Comparison of ENCODE assay signal across 27 cellular contexts in the genomic region with DNA sequence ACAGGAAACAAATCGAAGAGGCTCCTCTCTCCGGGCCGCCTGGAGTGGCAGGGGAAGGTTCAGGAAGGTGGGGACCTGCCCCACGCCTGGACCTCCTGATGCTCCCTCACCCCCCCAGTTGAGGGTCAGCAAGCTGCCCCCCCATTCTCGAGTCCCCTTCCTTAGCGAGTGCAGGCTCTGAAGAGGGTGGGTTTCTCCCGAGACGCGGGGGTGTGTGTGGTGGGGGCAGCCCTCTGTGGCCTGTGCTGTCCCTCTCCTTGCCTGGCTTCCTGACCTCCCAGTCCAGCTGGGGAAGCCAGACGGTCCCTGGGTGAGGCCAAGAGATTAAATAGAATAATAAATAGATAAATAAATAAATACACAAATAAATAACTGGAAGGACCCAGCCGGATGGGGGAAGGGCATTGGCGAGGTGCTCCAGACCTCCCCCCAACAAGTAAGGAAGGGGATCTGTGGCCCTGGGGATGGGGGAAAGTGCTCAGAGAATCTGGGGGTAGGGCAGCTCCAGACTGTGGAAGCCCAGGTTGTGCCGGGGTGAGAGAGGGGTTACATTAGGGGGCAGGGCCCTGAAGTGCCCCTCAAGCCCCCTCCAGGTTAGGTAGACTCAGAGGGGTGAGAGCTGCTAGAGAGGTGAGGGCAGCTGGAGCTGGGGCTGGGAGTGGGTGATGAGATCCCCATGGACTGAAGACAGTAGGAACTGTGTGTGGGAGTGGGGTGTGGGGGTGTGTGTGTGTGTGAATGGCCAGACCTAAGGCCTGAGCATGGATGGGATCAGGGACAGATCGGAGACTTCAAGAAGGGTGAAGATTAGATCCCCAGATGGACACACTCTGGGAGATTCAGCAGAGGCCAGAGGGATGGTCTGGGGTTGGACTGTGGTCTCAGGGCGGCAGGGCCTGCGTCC. TPM values are rescaled to one million over a fixed set of nuclear protein-coding genes. Genes with fewer than 3 reads are reported as not detected.
DNase-seq lines count a peak whose midpoint lies in the region; ATAC-seq, FAIRE-seq and TF ChIP-seq lines count a peak whose summit lies in the region.
"Had no signal": no experiment of that assay in that cellular context is flagged by ENCODE, and none has a peak within 500 bp of the region (broad histone marks: within the 10 kb centered on the region; RNA-seq: fewer than 3 reads in every experiment).

No MANE protein-coding gene starts in this region.

- no peaks in the 10 kb centered on the region for H3K9me3 Mint-ChIP-seq in activated CD4-positive, alpha-beta T cell treated with anti-CD3 and anti-CD28 coated beads, Interleukin-2, amount 10 ng/mL, durations not matched to agents 24 days and 14 days
- no peaks in the 10 kb centered on the region for H3K9me3 Mint-ChIP-seq in endothelial cell (ENCODE audit: unreplicated experiment)

- WGBS in IMR-90 (ENCODE audit: extremely low coverage in 2 of 2, insufficient read length in 1 of 2), 2 experiments, result 56% methylated on average over 3 of the region's 16 CpGs; no CpG with 5 or more reads in 1 of the 2 experiments
- WGBS in neuronal stem cell (ENCODE audit: extremely low coverage in 2 of 2, insufficient read length in 2 of 2, insufficient replicate concordance in 1 of 2), 2 donors, result no CpG with 5 or more reads among the region's 16 CpGs

- no peak overlapping the region for H3K9ac ChIP-seq in IMR-90 (ENCODE audit: low read depth, low read length)
- no peak overlapping the region for H3K9ac ChIP-seq in neuronal stem cell (ENCODE audit: low read depth, low read length, poor library complexity)

- intact Hi-C loops in activated CD4-positive, alpha-beta T cell treated with anti-CD3 and anti-CD28 coated beads, Interleukin-2, amount 10 ng/mL, durations not matched to agents 24 days and 14 days (cut with micrococcal nuclease), result no loop called here
- intact Hi-C loops in IMR-90 (cut with micrococcal nuclease), result no loop called here

- H3K4ac ChIP-seq in IMR-90 (ENCODE audit: low read depth, low read length) (no peak overlapping the region; the same call in 1 of the 2 replicates), neuronal stem cell (ENCODE audit: low read length) (no peak overlapping the region)

- POLR2A ChIA-PET in IMR-90 (lab: Charles Lee; ENCODE audit: unreplicated experiment), result no interaction called here

- no peaks in the 10 kb centered on the region for H3K36me3 ChIP-seq in IMR-90 (ENCODE audit: control insufficient read depth, insufficient read depth, low read length)
- H3K36me3 ChIP-seq in neuronal stem cell (replicated peaks in 1 of 2; ENCODE audit: control insufficient read depth in 2 of 2, insufficient read depth in 2 of 2, low read length in 2 of 2), result no peaks in the 10 kb centered on the region
- H3K36me3 ChIP-seq: prostate gland, WERI-Rb-1 had no signal

- peak overlapping the region; percentile 3 for H2AK9ac ChIP-seq in IMR-90 (replicated peaks; ENCODE audit: low read depth, low read length, poor library complexity)

- H3K27ac Mint-ChIP-seq in activated CD4-positive, alpha-beta T cell treated with anti-CD3 and anti-CD28 coated beads, Interleukin-2, amount 10 ng/mL, durations not matched to agents 24 days and 14 days, result peak overlapping the region; percentile 58
- H3K27ac Mint-ChIP-seq in endothelial cell (ENCODE audit: unreplicated experiment), result peak overlapping the region; percentile 48

- no peak overlapping the region for H3K23ac ChIP-seq in IMR-90 (ENCODE audit: low read depth, low read length)
- no peak overlapping the region for H3K23ac ChIP-seq in neuronal stem cell (ENCODE audit: low read depth, low read length, poor library complexity)

- no peak overlapping the region for H2BK12ac ChIP-seq in neuronal stem cell (ENCODE audit: low read length)

- peaks cover 68% of the 10 kb centered on the region for H3K27me3 Mint-ChIP-seq in activated CD4-positive, alpha-beta T cell treated with anti-CD3 and anti-CD28 coated beads, Interleukin-2, amount 10 ng/mL, durations not matched to agents 24 days and 14 days
- H3K27me3 Mint-ChIP-seq in endothelial cell (ENCODE audit: unreplicated experiment), result peaks cover 18% of the 10 kb centered on the region

- 0 out of 2 replicates have a peak, but pooled peaks cover 4% of the 10 kb centered on the region for H3K9me1 ChIP-seq in IMR-90 (ENCODE audit: insufficient read depth, low read length)

- BruUV-seq in IMR-90 (replicated peaks; lab: Mats Ljungman, UMichigan), result no TSS peak

- H2AK5ac ChIP-seq in IMR-90 (ENCODE audit: low read depth, low read length) (no peak overlapping the region), neuronal stem cell (ENCODE audit: low read depth, low read length) (peak overlapping the region; percentile 23)

- H4K8ac ChIP-seq in IMR-90 (ENCODE audit: low read depth in 2 of 2, low read length in 2 of 2) (no peak overlapping the region), neuronal stem cell (ENCODE audit: low read depth, low read length) (no peak overlapping the region)

- no peak for TF ChIP-seq RAD21 in IMR-90 (IDR thresholded peaks at IDR 0.05; ENCODE audit: low read length)

- ATAC-seq in IMR-90 (ENCODE audit: low read depth) (no peak), HG02981 (IDR thresholded peaks at IDR 0.05; ENCODE audit: unreplicated experiment) (no peak)

- H3K79me1 ChIP-seq in IMR-90 (ENCODE audit: low read depth in 1 of 2, low read length in 2 of 2), result no peaks in the 10 kb centered on the region
- no peaks in the 10 kb centered on the region for H3K79me1 ChIP-seq in neuronal stem cell (ENCODE audit: low read depth, low read length)

- H3K14ac ChIP-seq in IMR-90 (replicated peaks; ENCODE audit: low read depth, low read length), result no peak overlapping the region
- no peak overlapping the region for H3K14ac ChIP-seq in neuronal stem cell (ENCODE audit: low read length)

- TF ChIP-seq CTCF in IMR-90 (conservative IDR thresholded peaks at IDR 0.05; ENCODE audit: low read depth, low read length) (no peak), endothelial cell (IDR thresholded peaks at IDR 0.05; ENCODE audit: unreplicated experiment) (no peak)

- no peaks in the 10 kb centered on the region for H3K36me3 Mint-ChIP-seq in activated CD4-positive, alpha-beta T cell treated with anti-CD3 and anti-CD28 coated beads, Interleukin-2, amount 10 ng/mL, durations not matched to agents 24 days and 14 days (ENCODE audit: low read depth)
- H3K36me3 Mint-ChIP-seq in endothelial cell (ENCODE audit: low read depth, unreplicated experiment), result peaks cover 8% of the 10 kb centered on the region

- H2BK5ac ChIP-seq in IMR-90 (ENCODE audit: low read depth, low read length, poor library complexity, severe bottlenecking), result no peak overlapping the region
- H2BK5ac ChIP-seq in neuronal stem cell (ENCODE audit: low read length), result peak overlapping the region; percentile 62

- dilution Hi-C loops in IMR-90 (cut with HindIII; ENCODE audit: low sequenced_read_pairs, unreplicated experiment), result no loop called here

- no peaks in the 10 kb centered on the region for H4K20me1 ChIP-seq in IMR-90 (ENCODE audit: insufficient read depth, low read length)

- H2BK15ac ChIP-seq in IMR-90 (ENCODE audit: low read depth, low read length), result no peak overlapping the region
- H2BK15ac ChIP-seq in neuronal stem cell (ENCODE audit: low read length), result peak overlapping the region; percentile 65

- no peak overlapping the region for H3K4me2 ChIP-seq in IMR-90 (ENCODE audit: low read depth, low read length)
- H3K4me2 ChIP-seq in neuronal stem cell (ENCODE audit: insufficient read depth, low read length, poor library complexity, severe bottlenecking), result no peak overlapping the region

- H3K18ac ChIP-seq in IMR-90 (ENCODE audit: low read depth, low read length) (no peak overlapping the region), neuronal stem cell (ENCODE audit: low read length) (peak overlapping the region; percentile 86)

- H4K91ac ChIP-seq in IMR-90 (ENCODE audit: insufficient read depth, low read depth, low read length), result no peak overlapping the region
- H4K91ac ChIP-seq in neuronal stem cell (ENCODE audit: low read depth, low read length, poor library complexity), result no peak overlapping the region

- H3K56ac ChIP-seq in IMR-90 (ENCODE audit: extremely low read depth, insufficient read depth, low read length), result no peak overlapping the region

- CTCF ChIA-PET in IMR-90 (lab: Yijun Ruan, JAX), result interaction anchor here (0.6 kb wide), 1 partner anchor 136 kb away, joined by 4 read pairs; no protein-coding TSS in a partner anchor

- TF ChIP-seq POLR2A in IMR-90 (IDR thresholded peaks at IDR 0.05; ENCODE audit: low read depth, low read length), result no peak

- H2AFZ ChIP-seq in IMR-90 (replicated peaks; ENCODE audit: low read length, poor library complexity) (peak overlapping the region; percentile 24), neuronal stem cell (ENCODE audit: low read length) (peak overlapping the region; percentile 79)

- H3K27ac ChIP-seq in IMR-90 (ENCODE audit: insufficient read depth, low read length) (no peak overlapping the region), neuronal stem cell (replicated peaks; ENCODE audit: low read length) (no peak overlapping the region)
- H3K27ac ChIP-seq: prostate gland, skin epidermis, WERI-Rb-1 had no signal

- H2BK120ac ChIP-seq in IMR-90 (ENCODE audit: low read depth, low read length), result no peak overlapping the region
- H2BK120ac ChIP-seq in neuronal stem cell (ENCODE audit: low read depth, low read length), result no peak overlapping the region

- DNase-seq in activated CD4-positive, alpha-beta T cell treated with anti-CD3 and anti-CD28 coated beads, Interleukin-2, amount 10 ng/mL, durations not matched to agents 24 days and 14 days, result no peak
- DNase-seq in activated CD4-positive, alpha-beta T cell treated with anti-CD3 and anti-CD28 coated beads for 4 hours, result no peak
- no peak for DNase-seq in IMR-90
- DNase-seq in endothelial cell (ENCODE audit: low spot score), result no peak
- DNase-seq in neuronal stem cell (ENCODE audit: low spot score), result no peak
- DNase-seq in frontal cortex (ENCODE audit: low spot score in 2 of 2), result no peak
- DNase-seq in NCI-H1105 treated with DMSO at 0.1 percent for 48 hours (lab: John Stamatoyannopoulos, UW), result no peak
- DNase-seq: activated gamma-delta T cell; anterior cingulate cortex; C1 segment of cervical spinal cord; effector memory CD4-positive, alpha-beta T cell; naive B cell; NCI-H1436; NCI-H748 treated with DMSO at 0.1 percent for 48 hours; SHP77; stimulated activated CD4-positive, alpha-beta T cell treated with anti-CD3 and anti-CD28 coated beads, Interleukin-4, amount 100 ng/mL, for 1 hour; substantia nigra; WERI-Rb-1 had no signal

- H3K4me1 Mint-ChIP-seq in activated CD4-positive, alpha-beta T cell treated with anti-CD3 and anti-CD28 coated beads, Interleukin-2, amount 10 ng/mL, durations not matched to agents 24 days and 14 days, result peaks cover 11% of the 10 kb centered on the region
- H3K4me1 Mint-ChIP-seq in endothelial cell (ENCODE audit: unreplicated experiment), result peaks cover 29% of the 10 kb centered on the region

- H3K4me3 ChIP-seq in IMR-90 (ENCODE audit: insufficient read depth, low read depth, low read length), result no peak overlapping the region
- no peak overlapping the region for H3K4me3 ChIP-seq in neuronal stem cell (ENCODE audit: low read length in 2 of 2)
- H3K4me3 ChIP-seq: prostate gland, skin epidermis had no signal

- no peak for FAIRE-seq in frontal cortex (lab: Jason Lieb, UNC)
- FAIRE-seq: A204.1, HTR-8/SVneo had no signal

- no peak overlapping the region for H3K4me3 Mint-ChIP-seq in activated CD4-positive, alpha-beta T cell treated with anti-CD3 and anti-CD28 coated beads, Interleukin-2, amount 10 ng/mL, durations not matched to agents 24 days and 14 days
- H3K4me3 Mint-ChIP-seq in endothelial cell (ENCODE audit: unreplicated experiment), result peak overlapping the region; percentile 62

- H3K4me1 ChIP-seq in IMR-90 (ENCODE audit: control insufficient read depth, insufficient read depth, low read length), result peaks cover 6% of the 10 kb centered on the region
- peaks cover 10 to 17% of the 10 kb centered on the region in 2 donors for H3K4me1 ChIP-seq in neuronal stem cell (ENCODE audit: control insufficient read depth in 2 of 2, insufficient read depth in 1 of 2, low read depth in 1 of 2, low read length in 2 of 2)
- H3K4me1 ChIP-seq: prostate gland had no signal

- H4K5ac ChIP-seq in IMR-90 (ENCODE audit: low read depth, low read length), result no peak overlapping the region

- H3K9me3 ChIP-seq in IMR-90 (ENCODE audit: control insufficient read depth, insufficient read depth, low read length) (no peaks in the 10 kb centered on the region), neuronal stem cell (replicated peaks in 1 of 2; ENCODE audit: control insufficient read depth in 2 of 2, insufficient read depth in 1 of 2, low read depth in 1 of 2, low read length in 2 of 2) (no peaks in the 10 kb centered on the region)
- H3K9me3 ChIP-seq: prostate gland had no signal

- H2BK20ac ChIP-seq in IMR-90 (ENCODE audit: low read depth, low read length), result no peak overlapping the region

- in situ Hi-C loops in IMR-90 (cut with MboI; ENCODE audit: low sequenced_read_pairs), result no loop called here

- peaks cover 60% of the 10 kb centered on the region for H3K27me3 ChIP-seq in IMR-90 (ENCODE audit: control insufficient read depth, insufficient read depth, low read length)
- H3K27me3 ChIP-seq in neuronal stem cell (ENCODE audit: control insufficient read depth in 3 of 3, insufficient read depth in 3 of 3, low read depth in 1 of 3, low read length in 3 of 3), result peaks cover 0 to 72% (median 44%) of the 10 kb centered on the region in 3 experiments

RNA-seq across cellular contexts. Expression of gene SRXN1, which starts 9.5 kb away (rescaled TPM):
- total RNA-seq in activated CD4-positive, alpha-beta T cell treated with anti-CD3 and anti-CD28 coated beads, Interleukin-2, amount 10 ng/mL, durations not matched to agents 24 days and 14 days, result 24.1 and 25.5 TPM in 2 replicates
- total RNA-seq in IMR-90 (2012; rRNA removed) (63.0 and 71.2 TPM in 2 replicates), endothelial cell (ENCODE audit: unreplicated experiment) (4.1 TPM), frontal cortex (12.6 TPM)
- 41.1 and 51.2 TPM in 2 replicates for polyA plus RNA-seq in IMR-90 (2012; rRNA removed)
- polyA plus RNA-seq in IMR-90 (2012; cell fraction: cytosol; rRNA removed), result 16.0 and 36.9 TPM in 2 replicates
- polyA plus RNA-seq in IMR-90 (2012; cell fraction: nucleus; rRNA removed; ENCODE audit: low replicate concordance), result 17.6 and 20.9 TPM in 2 replicates
- 10.3 TPM for polyA plus RNA-seq in neuronal stem cell (2013, experiment 1 of 2)
- polyA plus RNA-seq in neuronal stem cell (2013, experiment 2 of 2), result 10.4 TPM

RNA-seq across cellular contexts. Expression of gene SCRT2, which starts 13.1 kb away (rescaled TPM):
- not detected in 2 replicates for total RNA-seq in activated CD4-positive, alpha-beta T cell treated with anti-CD3 and anti-CD28 coated beads, Interleukin-2, amount 10 ng/mL, durations not matched to agents 24 days and 14 days
- not detected in 2 replicates for total RNA-seq in IMR-90 (2012; rRNA removed)
- polyA plus RNA-seq in IMR-90 (2012; rRNA removed), result not detected in 2 replicates
- polyA plus RNA-seq in IMR-90 (2012; cell fraction: cytosol; rRNA removed), result not detected in 2 replicates
- polyA plus RNA-seq in IMR-90 (2012; cell fraction: nucleus; rRNA removed; ENCODE audit: low replicate concordance), result not detected in 2 replicates
- not detected for total RNA-seq in endothelial cell (ENCODE audit: unreplicated experiment)
- 0.06 TPM for polyA plus RNA-seq in neuronal stem cell (2013, experiment 1 of 2)
- polyA plus RNA-seq in neuronal stem cell (2013, experiment 2 of 2), result 0.04 TPM
- total RNA-seq in frontal cortex, result 1.6 TPM
- total RNA-seq: kidney epithelial cell, lung microvascular endothelial cell, OCI-LY7, urinary bladder had no signal
- polyA plus RNA-seq: urinary bladder had no signal

RNA-seq across cellular contexts. Expression of gene TCF15, which starts 52.4 kb away (rescaled TPM):
- total RNA-seq in activated CD4-positive, alpha-beta T cell treated with anti-CD3 and anti-CD28 coated beads, Interleukin-2, amount 10 ng/mL, durations not matched to agents 24 days and 14 days, result 0.12 TPM in 1 of 2 replicates, not detected in the other
- total RNA-seq in IMR-90 (2012; rRNA removed) (not detected in 2 replicates), endothelial cell (ENCODE audit: unreplicated experiment) (6.6 TPM), frontal cortex (under 0.01 TPM)
- not detected in 2 replicates for polyA plus RNA-seq in IMR-90 (2012; rRNA removed)
- polyA plus RNA-seq in IMR-90 (2012; cell fraction: cytosol; rRNA removed), result 0.02 TPM in 1 of 2 replicates, not detected in the other
- polyA plus RNA-seq in IMR-90 (2012; cell fraction: nucleus; rRNA removed; ENCODE audit: low replicate concordance), result not detected in 2 replicates
- polyA plus RNA-seq in neuronal stem cell (2013, experiment 1 of 2), result 2.0 TPM
- polyA plus RNA-seq in neuronal stem cell (2013, experiment 2 of 2), result 1.8 TPM
- total RNA-seq: OCI-LY7 had no signal
